ENCODE assay signal across 26 cellular contexts in the genomic region with DNA sequence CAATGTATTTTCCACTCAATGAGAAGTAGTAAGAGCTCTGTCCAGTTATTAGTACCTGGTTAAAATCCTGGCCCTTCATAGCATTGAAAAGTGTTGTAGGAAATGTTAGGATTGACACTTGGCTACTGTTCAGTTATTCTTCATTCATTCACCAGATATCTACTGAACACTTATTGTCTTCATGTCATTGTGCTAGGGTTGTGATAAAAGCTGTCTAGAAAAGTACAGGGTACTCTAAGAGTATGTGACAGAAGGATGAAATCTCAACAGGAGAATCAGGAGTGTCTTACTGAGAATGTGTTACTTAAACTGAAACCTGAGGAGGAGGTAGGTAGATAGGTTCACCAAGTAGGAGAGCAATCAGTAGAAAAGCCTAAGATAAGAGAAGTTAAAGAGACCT.
"Had no signal": no experiment of that assay in that cellular context is flagged by ENCODE, and none has a peak within 500 bp of the region (broad histone marks: within the 10 kb centered on the region; RNA-seq: fewer than 3 reads in every experiment).

No MANE protein-coding gene starts in this region.

- H3K9me3 ChIP-seq: ovary, psoas muscle, right lobe of liver, thoracic aorta, thyroid gland, upper lobe of left lung, uterus had no signal

- H3K36me3 ChIP-seq: neural progenitor cell, ovary, right lobe of liver, thoracic aorta, thyroid gland, upper lobe of left lung, uterus had no signal

- H3K4me2 ChIP-seq: neural progenitor cell had no signal

- H3K27ac ChIP-seq: neural progenitor cell, ovary, parathyroid adenoma, psoas muscle, right lobe of liver, sigmoid colon, stomach, thoracic aorta, thyroid gland, tibial nerve, upper lobe of left lung, uterus had no signal

- H3K79me2 ChIP-seq: parathyroid adenoma had no signal

- H3K4me3 ChIP-seq: neural progenitor cell, ovary, psoas muscle, right lobe of liver, sigmoid colon, stomach, thoracic aorta, thyroid gland, tibial nerve, upper lobe of left lung, uterus had no signal

- DNase-seq: naive thymus-derived CD8-positive, alpha-beta T cell; nephron progenitor cell; occipital lobe; ovary; posterior cingulate gyrus; psoas muscle; right cardiac atrium; right lobe of liver; sigmoid colon; small intestine; stimulated activated CD4-positive, alpha-beta T cell treated with anti-CD3 and anti-CD28 coated beads, Interleukin-15, amount 100 ng/mL, for 24 hours; stimulated activated CD4-positive, alpha-beta T cell treated with anti-CD3 and anti-CD28 coated beads, Interleukin-2, amount 100 ng/mL, for 24 hours; stimulated activated CD4-positive, alpha-beta T cell treated with anti-CD3 and anti-CD28 coated beads, Interleukin-2, amount 100 ng/mL, for 48 hours; stimulated activated CD4-positive, alpha-beta T cell treated with anti-CD3 and anti-CD28 coated beads, Interleukin-4, amount 100 ng/mL, for 24 hours; stimulated activated naive B cell treated with anti-CD40 and anti-IgM and Interleukin-4, amounts not matched to agents 10 μg/mL and 1 μg/mL and 100 μg/mL, for 72 hours; stimulated activated naive CD4-positive, alpha-beta T cell treated with Interleukin-2 at 50 U/mL for 16 hours; stomach; thyroid gland; upper lobe of left lung; uterus had no signal

- H3K4me1 ChIP-seq: neural progenitor cell, parathyroid adenoma, psoas muscle, right lobe of liver, sigmoid colon, stomach, thyroid gland, tibial nerve, uterus had no signal

- FAIRE-seq: small intestine had no signal

- H3K27me3 ChIP-seq: neural progenitor cell, ovary, right lobe of liver, sigmoid colon, stomach, thyroid gland, tibial nerve, upper lobe of left lung, uterus had no signal

- ATAC-seq: naive thymus-derived CD8-positive, alpha-beta T cell; natural killer cell treated with Interleukin-12 subunit alpha and Interleukin-12 subunit beta and Interleukin-15 and Interleukin-18, amount 100 ng/mL, for 72 hours; psoas muscle; right cardiac atrium; right lobe of liver; stimulated activated effector memory CD8-positive, alpha-beta T cell treated with anti-CD3 and anti-CD28 coated beads, Interleukin-12 subunit alpha, Interleukin-12 subunit beta, amount 100 ng/mL, for 72 hours; stimulated activated naive B cell treated with anti-CD40 and anti-IgM and Interleukin-4, amounts not matched to agents 10 μg/mL and 1 μg/mL and 100 μg/mL, for 72 hours had no signal

- H3K9ac ChIP-seq: neural progenitor cell, parathyroid adenoma had no signal
